In genomic region chr19:778910-779653, GRCh38 we compare ENCODE assay signal across 9 cellular contexts. TPM values are rescaled to one million over a fixed set of nuclear protein-coding genes. Genes with fewer than 3 reads are reported as not detected.
DNase-seq lines count a peak whose midpoint lies in the region; ATAC-seq, FAIRE-seq and TF ChIP-seq lines count a peak whose summit lies in the region.
"Had no signal": no experiment of that assay in that cellular context is flagged by ENCODE, and none has a peak within 500 bp of the region (broad histone marks: within the 10 kb centered on the region; RNA-seq: fewer than 3 reads in every experiment).

No MANE protein-coding gene starts in this region.

- intact Hi-C loops in endothelial cell of umbilical vein (cut with micrococcal nuclease): no loop called here

- in situ Hi-C loops in ACHN (cut with HindIII; ENCODE audit: low pct_ligation_motif_present, low pct_unique_long_range_greater_than_20kb, low sequenced_read_pairs): no loop called here

- no peak for TF ChIP-seq CTCF in endothelial cell of umbilical vein (IDR thresholded peaks at IDR 0.05; ENCODE audit: extremely low read depth in 1 of 2, insufficient read depth in 1 of 2, low read depth in 1 of 2, low read length in 2 of 2)

- POLR2A ChIA-PET in endothelial cell of umbilical vein (lab: Charles Lee): interaction anchor here (0.7 kb wide), 1 partner anchor 23 kb away, joined by 3 read pairs; no protein-coding TSS in a partner anchor

- peaks cover 24% of the 10 kb centered on the region for H3K4me1 ChIP-seq in endothelial cell of umbilical vein (ENCODE audit: control insufficient read depth, extremely low read depth, insufficient read depth, low read length)

- H3K4me2 ChIP-seq in endothelial cell of umbilical vein (ENCODE audit: insufficient read depth, low read length): no peak overlapping the region

- peak overlapping the region; percentile 80 for H2AFZ ChIP-seq in endothelial cell of umbilical vein (ENCODE audit: low read depth, low read length)

- no peaks in the 10 kb centered on the region for H3K27me3 ChIP-seq in endothelial cell of umbilical vein (ENCODE audit: control insufficient read depth in 2 of 2, insufficient read depth in 2 of 2, low read length in 2 of 2)

- H4K20me1 ChIP-seq in endothelial cell of umbilical vein (replicated peaks; ENCODE audit: control insufficient read depth, extremely low read depth, insufficient read depth, low read length): no peaks in the 10 kb centered on the region

- ATAC-seq in HG03457 (IDR thresholded peaks at IDR 0.05; ENCODE audit: unreplicated experiment): no peak
- ATAC-seq in HG03196 (IDR thresholded peaks at IDR 0.05; ENCODE audit: unreplicated experiment): no peak
- no peak for ATAC-seq in HG02642 (IDR thresholded peaks at IDR 0.05; ENCODE audit: poor library complexity, unreplicated experiment)

- H3K9me3 ChIP-seq in endothelial cell of umbilical vein (replicated peaks; ENCODE audit: control insufficient read depth, insufficient read depth, low read length): no peaks in the 10 kb centered on the region

- CTCF ChIA-PET in endothelial cell of umbilical vein (lab: Charles Lee): interaction anchor here (1.0 to 1.1 kb wide), 2 partner anchors 20 to 182 kb away, joined by 3 to 5 read pairs; no protein-coding TSS in a partner anchor

- no peaks in the 10 kb centered on the region for H3K9me1 ChIP-seq in endothelial cell of umbilical vein (replicated peaks; ENCODE audit: control insufficient read depth, extremely low read depth, insufficient read depth, low read length)

- H3K4me3 ChIP-seq in endothelial cell of umbilical vein (replicated peaks in 1 of 3; ENCODE audit: insufficient read depth in 1 of 3, low read depth in 1 of 3, low read length in 3 of 3): no peak overlapping the region

- peak; percentile 58 for FAIRE-seq in endothelial cell of umbilical vein (lab: Jason Lieb, UNC)

- H3K9ac ChIP-seq in endothelial cell of umbilical vein (replicated peaks; ENCODE audit: extremely low read depth, insufficient read depth, low read length): no peak overlapping the region

- H3K36me3 ChIP-seq in endothelial cell of umbilical vein (ENCODE audit: control insufficient read depth in 2 of 2, extremely low read depth in 1 of 2, insufficient read depth in 2 of 2, low read length in 2 of 2): no peaks in the 10 kb centered on the region

- TF ChIP-seq POLR2A in endothelial cell of umbilical vein (IDR thresholded peaks at IDR 0.05; ENCODE audit: low read depth, low read length): no peak

- no TSS peak for BruUV-seq in endothelial cell of umbilical vein (replicated peaks; lab: Mats Ljungman, UMichigan)

- DNase-seq in ACHN (peak; percentile 51), NCI-H146 treated with DMSO at 0.1 percent for 48 hours (lab: John Stamatoyannopoulos, UW; ENCODE audit: unreplicated experiment) (peak; percentile 5), endothelial cell of umbilical vein (ENCODE audit: low read depth, low spot score) (peak; percentile 55), mucosa of gallbladder (ENCODE audit: low spot score) (peak; percentile 57), SHP77 (lab: John Stamatoyannopoulos, UW) (no peak)
- DNase-seq: OCI-M1 had no signal

- dilution Hi-C loops in endothelial cell of umbilical vein (cut with MboI; ENCODE audit: extremely low pct_ligation_motif_present, low sequenced_read_pairs): no loop called here

- H3K27ac ChIP-seq in endothelial cell of umbilical vein (ENCODE audit: insufficient read depth, low read depth, low read length): no peak overlapping the region

- H3K79me2 ChIP-seq in endothelial cell of umbilical vein (ENCODE audit: control insufficient read depth, insufficient read depth, low read length): peaks cover 7% of the 10 kb centered on the region

TF ChIP-seq in endothelial cell of umbilical vein, 7 proteins besides CTCF, POLR2A, EP300 and RAD21:
- TF ChIP-seq JUN (IDR thresholded peaks at IDR 0.05; ENCODE audit: borderline replicate concordance, insufficient read depth, insufficient read length, low read depth) (no peak), MYC (IDR thresholded peaks at IDR 0.05; ENCODE audit: low read depth, low read length) (no peak), EZH2 (IDR thresholded peaks at IDR 0.05; ENCODE audit: borderline replicate concordance, low read depth, low read length, severe bottlenecking) (no peak), POLR2AphosphoS5 (IDR thresholded peaks at IDR 0.05; ENCODE audit: insufficient read depth, low read depth, low read length) (no peak), MAX (IDR thresholded peaks at IDR 0.05; ENCODE audit: insufficient read depth, insufficient read length) (no peak), FOS (IDR thresholded peaks at IDR 0.05; ENCODE audit: borderline replicate concordance, insufficient read depth, low read length) (no peak), GATA2 (IDR thresholded peaks at IDR 0.05; ENCODE audit: insufficient read depth, insufficient read length, low read depth, low read length) (no peak)
TF ChIP-seq in endothelial cell of umbilical vein: peak in this region for 0.

RNA-seq across cellular contexts. Expression of gene PTBP1, which starts 18.2 kb away (rescaled TPM):
- total RNA-seq in endothelial cell of umbilical vein (607 and 623 TPM in 2 replicates), mucosa of gallbladder (270 TPM)
- polyA plus RNA-seq in endothelial cell of umbilical vein: 382 and 465 TPM in 2 replicates
- 214 and 242 TPM in 2 replicates for polyA plus RNA-seq in endothelial cell of umbilical vein (2011; cell fraction: cytosol; rRNA removed)
- 500 and 584 TPM in 2 replicates for polyA plus RNA-seq in endothelial cell of umbilical vein (2011; cell fraction: nucleus; rRNA removed)
- 424 and 517 TPM in 2 replicates for polyA plus RNA-seq in endothelial cell of umbilical vein (2012)
- polyA minus RNA-seq in endothelial cell of umbilical vein: 274 and 326 TPM in 2 replicates
- 213 TPM for polyA minus RNA-seq in endothelial cell of umbilical vein (2011; cell fraction: cytosol; rRNA and poly(A)+ RNA removed)
- 251 and 318 TPM in 2 replicates for polyA minus RNA-seq in endothelial cell of umbilical vein (2011; cell fraction: nucleus; rRNA and poly(A)+ RNA removed)

RNA-seq across cellular contexts. Expression of gene MISP, which starts 28.2 kb away (rescaled TPM):
- total RNA-seq in endothelial cell of umbilical vein (not detected in 2 replicates), mucosa of gallbladder (79.4 TPM)
- polyA plus RNA-seq in endothelial cell of umbilical vein: not detected in 2 replicates
- not detected in 2 replicates for polyA plus RNA-seq in endothelial cell of umbilical vein (2011; cell fraction: cytosol; rRNA removed)
- polyA plus RNA-seq in endothelial cell of umbilical vein (2011; cell fraction: nucleus; rRNA removed): not detected in 2 replicates
- polyA plus RNA-seq in endothelial cell of umbilical vein (2012): not detected in 2 replicates
- not detected in 2 replicates for polyA minus RNA-seq in endothelial cell of umbilical vein
- 47.4 TPM for polyA minus RNA-seq in endothelial cell of umbilical vein (2011; cell fraction: cytosol; rRNA and poly(A)+ RNA removed)
- 0.14 TPM in 1 of 2 replicates, not detected in the other for polyA minus RNA-seq in endothelial cell of umbilical vein (2011; cell fraction: nucleus; rRNA and poly(A)+ RNA removed)

RNA-seq across cellular contexts. Expression of gene PLPPR3, which starts 42.7 kb away (rescaled TPM):
- total RNA-seq in endothelial cell of umbilical vein (0.76 and 1.2 TPM in 2 replicates), mucosa of gallbladder (0.20 TPM)
- 1.1 and 2.0 TPM in 2 replicates for polyA plus RNA-seq in endothelial cell of umbilical vein
- polyA plus RNA-seq in endothelial cell of umbilical vein (2011; cell fraction: cytosol; rRNA removed): 0.30 and 0.52 TPM in 2 replicates
- polyA plus RNA-seq in endothelial cell of umbilical vein (2011; cell fraction: nucleus; rRNA removed): 0.28 and 0.41 TPM in 2 replicates
- 1.3 and 5.6 TPM in 2 replicates for polyA plus RNA-seq in endothelial cell of umbilical vein (2012)
- polyA minus RNA-seq in endothelial cell of umbilical vein: 0.76 and 0.83 TPM in 2 replicates
- polyA minus RNA-seq in endothelial cell of umbilical vein (2011; cell fraction: cytosol; rRNA and poly(A)+ RNA removed): not detected
- 0.19 TPM in 2 replicates for polyA minus RNA-seq in endothelial cell of umbilical vein (2011; cell fraction: nucleus; rRNA and poly(A)+ RNA removed)

RNA-seq across cellular contexts. Expression of gene AZU1, which starts 48.6 kb away (rescaled TPM):
- total RNA-seq in endothelial cell of umbilical vein (not detected in 2 replicates), mucosa of gallbladder (not detected)
- 0.12 TPM in 1 of 2 replicates, not detected in the other for polyA plus RNA-seq in endothelial cell of umbilical vein
- polyA plus RNA-seq in endothelial cell of umbilical vein (2011; cell fraction: cytosol; rRNA removed): not detected in 2 replicates
- not detected in 2 replicates for polyA plus RNA-seq in endothelial cell of umbilical vein (2011; cell fraction: nucleus; rRNA removed)
- polyA plus RNA-seq in endothelial cell of umbilical vein (2012): not detected in 2 replicates
- not detected in 2 replicates for polyA minus RNA-seq in endothelial cell of umbilical vein
- not detected for polyA minus RNA-seq in endothelial cell of umbilical vein (2011; cell fraction: cytosol; rRNA and poly(A)+ RNA removed)
- not detected in 2 replicates for polyA minus RNA-seq in endothelial cell of umbilical vein (2011; cell fraction: nucleus; rRNA and poly(A)+ RNA removed)

Comparison
In these comparisons a context has a peak if more than half of its experiments do, and no peak if none do; other contexts are left out.
1. DNase-seq: peak in ACHN (single experiment), NCI-H146 treated with DMSO at 0.1 percent for 48 hours (single experiment), endothelial cell of umbilical vein (single experiment) and mucosa of gallbladder (single experiment); none in SHP77 (0 of 2).
2. RNA of gene MISP, which starts 28.2 kb away (total RNA-seq): 79.4 TPM in mucosa of gallbladder (single experiment); not detected in endothelial cell of umbilical vein; every median in the first group is over 10 times any median in the second.